In genomic region chr15:43330780-43331086, GRCh38 we compare ENCODE assay signal across 8 cellular contexts. TPM values are rescaled to one million over a fixed set of nuclear protein-coding genes. Genes with fewer than 3 reads are reported as not detected.
DNase-seq lines count a peak whose midpoint lies in the region; ATAC-seq, FAIRE-seq and TF ChIP-seq lines count a peak whose summit lies in the region.

No MANE protein-coding gene starts in this region.

- peaks cover 23% of the 10 kb centered on the region for H3K4me1 Mint-ChIP-seq in nephron

- H3K27me3 ChIP-seq in right atrium auricular region: no peaks in the 10 kb centered on the region

- no peak for TF ChIP-seq CTCF in right atrium auricular region (IDR thresholded peaks at IDR 0.05)
- TF ChIP-seq CTCF in nephron (IDR thresholded peaks at IDR 0.05; ENCODE audit: unreplicated experiment in 3 of 3): no peak
- TF ChIP-seq CTCF in GM10248 (IDR thresholded peaks at IDR 0.05; ENCODE audit: control extremely low read depth, extremely low read depth, low read depth, missing control alignments): no peak

- peaks cover 47% of the 10 kb centered on the region for H3K36me3 Mint-ChIP-seq in nephron (ENCODE audit: low read depth)

- peak overlapping the region; percentile 94 to 97 for H3K27ac ChIP-seq in right atrium auricular region
- H3K27ac ChIP-seq in caudate nucleus (ENCODE audit: low read depth, low read length): peak overlapping the region; percentile 37

- FAIRE-seq in GM12892 (lab: Jason Lieb, UNC): no peak

- POLR2A ChIA-PET in GM10248 (lab: Yijun Ruan, JAX): no interaction called here

- no peaks in the 10 kb centered on the region for H3K9me3 ChIP-seq in right atrium auricular region

- H3K27me3 Mint-ChIP-seq in nephron (ENCODE audit: low read depth): peaks cover 3% of the 10 kb centered on the region

- no peaks in the 10 kb centered on the region for H3K9me3 Mint-ChIP-seq in nephron

- no peak for ATAC-seq in left cardiac atrium
- peak; percentile 8 for ATAC-seq in HG03520 (IDR thresholded peaks at IDR 0.05; ENCODE audit: unreplicated experiment)

- no peak for TF ChIP-seq POLR2A in GM12892 (IDR thresholded peaks at IDR 0.05; ENCODE audit: low read depth, low read length)

- peaks cover 10% of the 10 kb centered on the region for H3K36me3 ChIP-seq in right atrium auricular region

- DNase-seq in right atrium auricular region (ENCODE audit: low spot score) (no peak), left cardiac atrium (no peak), caudate nucleus (lab: John Stamatoyannopoulos, UW) (no peak), GM12892 (ENCODE audit: insufficient read length) (no peak), GM10248 (ENCODE audit: extremely low spot score) (no peak)
- no peak for DNase-seq in stimulated activated CD4-positive, alpha-beta T cell treated with anti-CD3 and anti-CD28 coated beads, Interleukin-4, amount 100 ng/mL, for 4 hours

- CTCF ChIA-PET in GM10248 (lab: Yijun Ruan, JAX): interaction anchor here (1.2 kb wide), 1 partner anchor 30 kb away, joined by 3 read pairs; no protein-coding TSS in a partner anchor

- H3K4me3 ChIP-seq in right atrium auricular region: peak overlapping the region; percentile 76 to 81

- peaks cover 0 to 32% of the 10 kb centered on the region in 2 donors for H3K4me1 ChIP-seq in right atrium auricular region

- peak overlapping the region; percentile 98 to 100 (median 99) for H3K27ac Mint-ChIP-seq in nephron

- intact Hi-C loops in left cardiac atrium (cut with DNase I): loop anchor here in 1 of 2 donors (5.0 kb wide), 1 partner anchor 42 kb away; the partner anchor contains the start of genes TUBGCP4 and ZSCAN29

- peak overlapping the region; percentile 96 to 97 (median 97) for H3K4me3 Mint-ChIP-seq in nephron

RNA-seq across cellular contexts. Expression of gene LCMT2, which starts 0.4 kb away (rescaled TPM):
- total RNA-seq in right atrium auricular region (1 to 10 TPM; 4.4 to 8.6 TPM), left cardiac atrium (10 to 100 TPM in 1 of 2 donors, 1 to 10 TPM in 1; 7.5 to 10.9 TPM)
- 5.8 TPM for polyA plus RNA-seq in GM12892 (2012; ENCODE audit: missing spikeins)

RNA-seq across cellular contexts. Expression of gene TGM7, which starts 28.7 kb away (rescaled TPM):
- total RNA-seq in right atrium auricular region (not detected), left cardiac atrium (not detected)
- not detected for polyA plus RNA-seq in GM12892 (2012; ENCODE audit: missing spikeins)

RNA-seq across cellular contexts. Expression of gene ZSCAN29, which starts 40.1 kb away (rescaled TPM):
- total RNA-seq in right atrium auricular region (10 to 100 TPM in 1 of 2 donors, 1 to 10 TPM in 1; 6.4 to 10.1 TPM), left cardiac atrium (10 to 100 TPM; 13.2 to 15.3 TPM)
- polyA plus RNA-seq in GM12892 (2012; ENCODE audit: missing spikeins): 12.2 TPM

RNA-seq across cellular contexts. Expression of gene TUBGCP4, which starts 40.2 kb away (rescaled TPM):
- total RNA-seq in right atrium auricular region: 1 to 10 TPM; 5.9 to 8.5 TPM
- total RNA-seq in left cardiac atrium: 10 to 100 TPM; 11.3 to 12.6 TPM
- 14.0 TPM for polyA plus RNA-seq in GM12892 (2012; ENCODE audit: missing spikeins)
